7 cellular contexts compared by ENCODE assay signal in the genomic region with DNA sequence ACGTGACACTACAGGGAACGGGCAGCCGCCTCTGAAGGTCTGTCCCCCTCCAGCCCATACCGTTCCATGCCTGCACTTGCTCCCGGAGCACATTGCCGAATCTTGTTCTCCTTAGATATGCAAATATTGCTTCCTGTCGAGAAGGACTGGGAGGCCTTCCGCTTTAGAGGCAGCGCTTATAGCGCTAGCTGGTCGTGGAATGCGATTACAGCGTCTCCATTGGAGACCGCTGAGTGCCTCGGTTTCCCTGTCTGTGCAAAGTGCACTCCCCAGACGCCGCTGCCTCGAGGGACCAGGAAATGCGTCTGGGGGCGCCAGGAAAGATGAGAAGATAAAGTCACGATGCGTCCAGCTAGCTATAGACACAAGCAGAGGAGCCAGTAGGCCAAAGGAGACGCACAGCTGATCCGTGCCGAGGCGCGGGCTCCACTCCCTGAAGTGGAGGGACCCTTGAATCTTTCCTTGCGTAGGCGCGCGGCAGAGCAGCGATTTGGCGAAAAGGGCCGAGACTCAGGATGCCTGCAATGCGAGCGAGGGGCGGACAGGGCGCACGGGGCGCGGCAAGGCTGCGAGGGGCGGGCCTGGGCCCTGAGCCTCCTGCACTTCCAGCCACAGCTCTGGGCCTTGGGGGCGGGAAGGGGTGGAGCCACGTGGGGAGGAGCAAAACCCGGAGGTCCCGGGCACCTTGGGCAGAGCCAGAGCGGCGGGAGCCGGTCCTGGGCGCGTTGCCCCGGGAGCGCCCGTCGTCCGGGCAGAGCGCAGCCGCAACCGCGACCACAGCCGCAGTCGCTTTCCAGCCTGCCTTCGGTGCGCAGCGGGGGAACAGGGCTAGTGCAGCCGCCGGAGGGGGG. TPM values are rescaled to one million over a fixed set of nuclear protein-coding genes. Genes with fewer than 3 reads are reported as not detected.
DNase-seq lines count a peak whose midpoint lies in the region; ATAC-seq and TF ChIP-seq lines count a peak whose summit lies in the region.

A gene (plus strand): TSS at position 692 of the 851 bp plus-strand sequence. CDS start 261 bp downstream, outside the sequence.

- no peak within 1 kb of the TSS for H3K27ac ChIP-seq in right atrium auricular region

- H3K36me3 Mint-ChIP-seq in activated naive CD8-positive, alpha-beta T cell treated with anti-CD3 and anti-CD28 coated beads for 36 hours, result no peaks in the 10 kb centered on the region

- peak within 1 kb of the TSS; percentile 37 for H3K4me3 Mint-ChIP-seq in activated naive CD8-positive, alpha-beta T cell treated with anti-CD3 and anti-CD28 coated beads for 36 hours

- TF ChIP-seq CTCF in right atrium auricular region (IDR thresholded peaks at IDR 0.05), result no peak
- TF ChIP-seq CTCF in retinal pigment epithelial cell (conservative IDR thresholded peaks at IDR 0.05; ENCODE audit: low read depth, low read length), result no peak

- peak within 1 kb of the TSS; percentile 33 to 51 for H3K4me3 ChIP-seq in right atrium auricular region
- peak within 1 kb of the TSS; percentile 45 for H3K4me3 ChIP-seq in retinal pigment epithelial cell (ENCODE audit: low read length)

- peaks cover 0 to 32% of the 10 kb centered on the region in 2 donors for H3K4me1 ChIP-seq in right atrium auricular region

- H3K27me3 ChIP-seq in right atrium auricular region, result peaks cover 7 to 12% of the 10 kb centered on the region in 2 donors

- peaks cover 5% of the 10 kb centered on the region for H3K4me1 Mint-ChIP-seq in activated naive CD8-positive, alpha-beta T cell treated with anti-CD3 and anti-CD28 coated beads for 36 hours

- peaks cover 90% of the 10 kb centered on the region for H3K27me3 Mint-ChIP-seq in activated naive CD8-positive, alpha-beta T cell treated with anti-CD3 and anti-CD28 coated beads for 36 hours

- no peaks in the 10 kb centered on the region for H3K9me3 Mint-ChIP-seq in activated naive CD8-positive, alpha-beta T cell treated with anti-CD3 and anti-CD28 coated beads for 36 hours

- DNase-seq in NCI-H1092 (lab: John Stamatoyannopoulos, UW) (peak; percentile 72), right atrium auricular region (ENCODE audit: low spot score) (peak; percentile 65), retinal pigment epithelial cell (ENCODE audit: low read depth) (no peak)
- DNase-seq in activated naive CD8-positive, alpha-beta T cell treated with anti-CD3 and anti-CD28 coated beads for 36 hours, result peak; percentile 43
- DNase-seq in NK-92 treated with Interleukin-12 subunit alpha and Interleukin-12 subunit beta, amount 100 ng/mL, for 24 hours (lab: John Stamatoyannopoulos, UW), result no peak

- H3K9me3 ChIP-seq in right atrium auricular region, result no peaks in the 10 kb centered on the region

- H3K27ac Mint-ChIP-seq in activated naive CD8-positive, alpha-beta T cell treated with anti-CD3 and anti-CD28 coated beads for 36 hours, result no peak within 1 kb of the TSS

- ATAC-seq in GM18511 (IDR thresholded peaks at IDR 0.05; ENCODE audit: unreplicated experiment), result peak; percentile 62
- no peak for ATAC-seq in HG02885 (IDR thresholded peaks at IDR 0.05; ENCODE audit: poor library complexity, unreplicated experiment)

- H3K36me3 ChIP-seq in right atrium auricular region, result no peaks in the 10 kb centered on the region

RNA-seq across cellular contexts. Expression of the gene that starts here (rescaled TPM):
- total RNA-seq in activated naive CD8-positive, alpha-beta T cell treated with anti-CD3 and anti-CD28 coated beads for 36 hours, result not detected
- total RNA-seq in right atrium auricular region, result 1 to 10 TPM in 1 of 2 donors, under 1 TPM in 1; 0.59 to 1.2 TPM

Comparison
In these comparisons a context has a peak if more than half of its experiments do, and no peak if none do; other contexts are left out.
1. Peak in DNase-seq in activated naive CD8-positive, alpha-beta T cell treated with anti-CD3 and anti-CD28 coated beads for 36 hours; RNA of the gene not detected or under 1 TPM.
2. DNase-seq: peak in NCI-H1092 (single experiment) and right atrium auricular region (single experiment); none in retinal pigment epithelial cell (single experiment) and NK-92 treated with Interleukin-12 subunit alpha and Interleukin-12 subunit beta, amount 100 ng/mL, for 24 hours (single experiment).